In genomic region chr14:51989293-51990234, GRCh38 we compare ENCODE assay signal across 8 cellular contexts. TPM values are rescaled to one million over a fixed set of nuclear protein-coding genes. Genes with fewer than 3 reads are reported as not detected.
A peak's percentile ranks its signal among the peaks of the same experiment; 100 is the strongest.
DNase-seq lines count a peak whose midpoint lies in the region; ATAC-seq, FAIRE-seq and TF ChIP-seq lines count a peak whose summit lies in the region.

Gene RTRAF, plus strand, starts transcription at chr14:51989546. Its CDS starts 94 bp downstream, at chr14:51989640.

- H3K9me3 ChIP-seq in adrenal gland (replicated peaks in 1 of 3) (no peaks in the 10 kb centered on the region), heart left ventricle (no peaks in the 10 kb centered on the region), upper lobe of right lung (no peaks in the 10 kb centered on the region)

- TF ChIP-seq POLR2A in GM12891 (IDR thresholded peaks at IDR 0.05; ENCODE audit: low read depth, low read length) (peak; percentile 92), adrenal gland (IDR thresholded peaks at IDR 0.05) (peak; percentile 85 to 88), heart left ventricle (IDR thresholded peaks at IDR 0.05) (peak; percentile 49 to 90)

- H3K4me3 ChIP-seq in adrenal gland (peak within 1 kb of the TSS; percentile 38 to 94 (median 64)), heart left ventricle (peak within 1 kb of the TSS; percentile 58 to 98 (median 88)), upper lobe of right lung (peak within 1 kb of the TSS; percentile 88)

- TF ChIP-seq CTCF in adrenal gland (IDR thresholded peaks at IDR 0.05) (no peak), heart left ventricle (IDR thresholded peaks at IDR 0.05) (peak in 1 of 12 donors; percentile 16), upper lobe of right lung (IDR thresholded peaks at IDR 0.05) (no peak)

- peak; percentile 99 for FAIRE-seq in GM12891 (lab: Jason Lieb, UNC)

- ATAC-seq in HG02798 (IDR thresholded peaks at IDR 0.05; ENCODE audit: poor library complexity, unreplicated experiment) (peak; percentile 98), heart left ventricle (peak; percentile 97 to 100 (median 99)), upper lobe of right lung (peak; percentile 100)

- DNase-seq in GM12891 (ENCODE audit: insufficient read length, low spot score): peak; percentile 77
- peak; percentile 92 for DNase-seq in NCI-H1436 (lab: John Stamatoyannopoulos, UW)
- peak; percentile 83 to 96 (median 89) for DNase-seq in T-helper 1 cell
- DNase-seq in adrenal gland: peak; percentile 91 to 96 (median 94)
- peak; percentile 96 to 97 (median 96) for DNase-seq in heart left ventricle
- peak; percentile 98 for DNase-seq in posterior vena cava (ENCODE audit: low spot score)
- peak; percentile 97 for DNase-seq in upper lobe of right lung

- peak within 1 kb of the TSS in 4 of 5 donors; percentile 70 to 91 (median 82) for H3K27ac ChIP-seq in adrenal gland
- H3K27ac ChIP-seq in heart left ventricle: peak within 1 kb of the TSS; percentile 60 to 93 (median 86)
- peak within 1 kb of the TSS; percentile 90 for H3K27ac ChIP-seq in upper lobe of right lung

- no peaks in the 10 kb centered on the region for H3K27me3 ChIP-seq in adrenal gland
- no peaks in the 10 kb centered on the region for H3K27me3 ChIP-seq in heart left ventricle
- H3K27me3 ChIP-seq in upper lobe of right lung: no peaks in the 10 kb centered on the region

- WGBS in adrenal gland, 4 donors: 0 to 1% (median 0%) methylated on average over 42 to 72 of the region's 72 CpGs
- WGBS in heart left ventricle, 4 donors: 0 to 1% (median 0%) methylated on average over 50 to 72 of the region's 72 CpGs

- intact Hi-C loops in adrenal gland (cut with DNase I): no loop called here
- intact Hi-C loops in heart left ventricle (cut with DNase I): loop anchor here in 5 of 10 donors (5.0 to 10.0 kb wide), 4 partner anchors 143 to 705 kb away; partner anchors contain the start of genes FRMD6 (in 1 of the 5) and PTGDR (in 1 of the 5)
- intact Hi-C loops in posterior vena cava (cut with DNase I): loop anchor here (10.0 kb wide), 3 partner anchors 145 to 485 kb away; partner anchors contain the start of gene PTGDR (in 1 of the 2)
- intact Hi-C loops in upper lobe of right lung (cut with DNase I): loop anchor here (10.0 kb wide), 1 partner anchor 145 kb away; no protein-coding TSS in a partner anchor

- H3K36me3 ChIP-seq in adrenal gland (replicated peaks in 1 of 2): peaks cover 0 to 29% of the 10 kb centered on the region in 2 donors
- H3K36me3 ChIP-seq in heart left ventricle: peaks cover 0 to 37% (median 34%) of the 10 kb centered on the region in 9 donors
- peaks cover 35% of the 10 kb centered on the region for H3K36me3 ChIP-seq in upper lobe of right lung

- H3K4me1 ChIP-seq in adrenal gland (replicated peaks in 1 of 2): peaks cover 6 to 14% of the 10 kb centered on the region in 2 donors
- H3K4me1 ChIP-seq in heart left ventricle: peaks cover 0 to 51% (median 27%) of the 10 kb centered on the region in 12 donors
- H3K4me1 ChIP-seq in upper lobe of right lung: peaks cover 21% of the 10 kb centered on the region

TF ChIP-seq in GM12891, 5 proteins besides CTCF, POLR2A, EP300 and RAD21:
- TF ChIP-seq POU2F2 (IDR thresholded peaks at IDR 0.05; ENCODE audit: low read depth, low read length): 0 out of 2 replicates have a peak, but pooled peaks have one; percentile 56
- peak; percentile 89 for TF ChIP-seq POLR2AphosphoS5 (IDR thresholded peaks at IDR 0.05; ENCODE audit: low read depth, low read length)
- TF ChIP-seq SPI1 (IDR thresholded peaks at IDR 0.05; ENCODE audit: low read depth, low read length): no peak
- TF ChIP-seq TAF1 (IDR thresholded peaks at IDR 0.05; ENCODE audit: low read depth, low read length): peak; percentile 54; the same call in 1 of the 2 replicates
- TF ChIP-seq PAX5 (IDR thresholded peaks at IDR 0.05; ENCODE audit: insufficient read depth, low read length, severe bottlenecking): no peak

RNA-seq across cellular contexts. Expression of gene RTRAF, which starts in this region (rescaled TPM):
- 338 TPM for polyA plus RNA-seq in GM12891 (2012; ENCODE audit: low read depth, missing spikeins)
- 100 to 1,000 TPM in 4 of 8 donors, 10 to 100 TPM in 4; 12.9 to 220 (median 108) TPM for total RNA-seq in adrenal gland
- 100 to 1,000 TPM; 215 to 308 (median 219) TPM for polyA plus RNA-seq in adrenal gland
- 100 to 1,000 TPM in 7 of 9 donors, 10 to 100 TPM in 2; 72.9 to 260 (median 193) TPM for total RNA-seq in heart left ventricle
- polyA plus RNA-seq in heart left ventricle: 100 to 1,000 TPM; 163 to 272 TPM
- total RNA-seq in posterior vena cava: 100 to 1,000 TPM; 128 to 131 TPM
- 104 TPM for total RNA-seq in upper lobe of right lung

Comparison
In these comparisons a context has a peak if more than half of its experiments do, and no peak if none do; other contexts are left out.
1. Peak in every context shown above with its lines: DNase-seq, ATAC-seq, H3K4me3 ChIP-seq and H3K27ac ChIP-seq.
2. intact Hi-C loops: an anchor here in posterior vena cava (10.0 kb wide) and upper lobe of right lung (10.0 kb wide); none called in adrenal gland.